In genomic region chr2:162221064-162221463, GRCh38 we compare ENCODE assay signal across 8 cellular contexts. TPM values are rescaled to one million over a fixed set of nuclear protein-coding genes. Genes with fewer than 3 reads are reported as not detected.
A peak's percentile ranks its signal among the peaks of the same experiment; 100 is the strongest.
DNase-seq lines count a peak whose midpoint lies in the region; ATAC-seq and TF ChIP-seq lines count a peak whose summit lies in the region.

No MANE protein-coding gene starts in this region.

- DNase-seq in 8988T = peak; percentile 21
- peak; percentile 56 for DNase-seq in NCI-H460 (ENCODE audit: extremely low read depth, low read depth)
- peak; percentile 27 to 37 (median 28) for DNase-seq in activated CD8-positive, alpha-beta memory T cell treated with anti-CD3 and anti-CD28 coated beads for 48 hours (ENCODE audit: low read depth in 2 of 3, low spot score in 2 of 3)
- DNase-seq in epithelial cell of proximal tubule (ENCODE audit: low read depth) = no peak
- peak; percentile 25 for DNase-seq in naive B cell
- DNase-seq in stimulated activated naive CD4-positive, alpha-beta T cell treated with Interleukin-2 at 50 U/mL for 16 hours (lab: John Stamatoyannopoulos, UW) = peak; percentile 18

- H3K36me3 Mint-ChIP-seq in naive B cell = no peaks in the 10 kb centered on the region

- H3K4me1 Mint-ChIP-seq in naive B cell = no peaks in the 10 kb centered on the region

- H3K27ac Mint-ChIP-seq in naive B cell = no peak overlapping the region

- no peak overlapping the region for H3K4me3 ChIP-seq in epithelial cell of proximal tubule (ENCODE audit: low read depth, low read length)

- ATAC-seq in GM18502 (IDR thresholded peaks at IDR 0.05; ENCODE audit: poor library complexity, unreplicated experiment) (peak; percentile 95), HG02884 (IDR thresholded peaks at IDR 0.05; ENCODE audit: unreplicated experiment) (peak; percentile 96), naive B cell (ENCODE audit: low read depth in 2 of 2) (peak; percentile 25 to 37)

- no peaks in the 10 kb centered on the region for H3K9me3 Mint-ChIP-seq in naive B cell

- H3K27me3 Mint-ChIP-seq in naive B cell = peaks cover 23 to 30% (median 24%) of the 10 kb centered on the region in 3 donors

- no peak overlapping the region for H3K4me3 Mint-ChIP-seq in naive B cell

- peak; percentile 96 for TF ChIP-seq CTCF in epithelial cell of proximal tubule (conservative IDR thresholded peaks at IDR 0.05; ENCODE audit: low read depth, low read length)

RNA-seq across cellular contexts. Expression of gene FAP, which starts 22.2 kb away (rescaled TPM):
- not detected in 2 replicates for total RNA-seq in NCI-H460 (2014; rRNA removed; shearing (Covaris generic))
- polyA plus RNA-seq in NCI-H460 (2014; cell fraction: nucleus; rRNA removed) = not detected in 2 replicates
- 0.14 and 2.3 TPM in 2 replicates for total RNA-seq in epithelial cell of proximal tubule
- not detected for polyA plus RNA-seq in naive B cell (ENCODE audit: low read depth in 6 of 6)

Comparison
In these comparisons a context has a peak if more than half of its experiments do, and no peak if none do; other contexts are left out.
1. ATAC-seq: peak in every context shown above with its lines; median percentile 96 in HG02884; 95 in GM18502; 31 in naive B cell.